ENCODE assay signal across 1 cellular context in genomic region chr14:59199614-59200013, GRCh38.
TF ChIP-seq lines count a peak whose summit lies in the region.

No MANE protein-coding gene starts in this region.

TF ChIP-seq in GM12878, 131 proteins besides CTCF, POLR2A, EP300 and RAD21:
- TF ChIP-seq SREBF1 (IDR thresholded peaks at IDR 0.05; ENCODE audit: low read length) (no peak), ATF3 (IDR thresholded peaks at IDR 0.05; ENCODE audit: borderline replicate concordance, extremely low read depth, low read depth, low read length) (no peak), ZBTB11 (CRISPR knock-in tag; IDR thresholded peaks at IDR 0.05) (no peak), BACH1 (IDR thresholded peaks at IDR 0.05; ENCODE audit: borderline replicate concordance) (no peak), ZZZ3 (IDR thresholded peaks at IDR 0.05; ENCODE audit: control insufficient read depth, insufficient read length, low read depth) (no peak)
